ENCODE assay signal across 14 cellular contexts in genomic region chr4:76002176-76002575, GRCh38. TPM values are rescaled to one million over a fixed set of nuclear protein-coding genes. Genes with fewer than 3 reads are reported as not detected.
DNase-seq lines count a peak whose midpoint lies in the region; TF ChIP-seq lines count a peak whose summit lies in the region.
"Had no signal": no experiment of that assay in that cellular context is flagged by ENCODE, and none has a peak within 500 bp of the region (broad histone marks: within the 10 kb centered on the region; RNA-seq: fewer than 3 reads in every experiment).

No MANE protein-coding gene starts in this region.

- TF ChIP-seq CTCF in fibroblast of villous mesenchyme (IDR thresholded peaks at IDR 0.05; ENCODE audit: insufficient read depth, low read depth, low read length), result no peak

- no CpG with 5 or more reads among the region's 4 CpGs for WGBS in trophoblast cell (ENCODE audit: extremely low coverage, insufficient coverage, insufficient read length)

- H3K36me3 ChIP-seq in trophoblast cell (ENCODE audit: control insufficient read depth in 1 of 2, insufficient read depth in 2 of 2, low read length in 2 of 2), result no peaks in the 10 kb centered on the region

- H3K79me1 ChIP-seq in trophoblast cell (ENCODE audit: low read length), result no peaks in the 10 kb centered on the region

- H2BK12ac ChIP-seq in trophoblast cell (ENCODE audit: low read length), result no peak overlapping the region

- H3K4me3 ChIP-seq in fibroblast of villous mesenchyme (ENCODE audit: low read depth, low read length) (no peak overlapping the region), trophoblast cell (ENCODE audit: low read depth, low read length) (no peak overlapping the region)

- peak; percentile 18 for DNase-seq in A172 (ENCODE audit: low spot score)
- DNase-seq in GF-D8 (lab: John Stamatoyannopoulos, UW), result peak; percentile 87
- DNase-seq in RKO (ENCODE audit: low spot score), result peak; percentile 63
- peak; percentile 65 for DNase-seq in fibroblast of villous mesenchyme (ENCODE audit: low read depth)
- DNase-seq in NCI-H2081 treated with DMSO at 0.1 percent for 48 hours (lab: John Stamatoyannopoulos, UW), result no peak
- no peak for DNase-seq in OCI-M2 (lab: John Stamatoyannopoulos, UW; ENCODE audit: unreplicated experiment)
- DNase-seq in inferior parietal cortex (ENCODE audit: extremely low spot score), result no peak
- DNase-seq in trophoblast cell, result no peak
- DNase-seq: activated CD4-positive, alpha-beta T cell treated with anti-CD3 and anti-CD28 coated beads, Interleukin-2, amount 10 ng/mL, durations not matched to agents 7 days and 5 days; DMS153; foreskin melanocyte; NCI-H1436 treated with DMSO at 0.1 percent for 48 hours; stimulated activated CD8-positive, alpha-beta memory T cell treated with anti-CD3 and anti-CD28 coated beads, Interleukin-4, amount 100 ng/mL, for 48 hours had no signal

- no peak overlapping the region for H3K23ac ChIP-seq in trophoblast cell (ENCODE audit: low read length)

- no peak overlapping the region for H4K8ac ChIP-seq in trophoblast cell (ENCODE audit: low read depth, low read length)

- H2AK5ac ChIP-seq in trophoblast cell (ENCODE audit: low read length), result no peak overlapping the region

- no peak overlapping the region for H3K4me2 ChIP-seq in trophoblast cell (ENCODE audit: low read length)

- no peak overlapping the region for H2BK120ac ChIP-seq in trophoblast cell (ENCODE audit: insufficient read depth, low read length, poor library complexity)

- no peak overlapping the region for H3K4ac ChIP-seq in trophoblast cell (ENCODE audit: low read depth, low read length)

- H4K12ac ChIP-seq in trophoblast cell (ENCODE audit: low read depth, low read length), result no peak overlapping the region

- H2BK5ac ChIP-seq in trophoblast cell (ENCODE audit: low read depth, low read length, poor library complexity), result no peak overlapping the region

- H3K18ac ChIP-seq in trophoblast cell (ENCODE audit: low read length), result no peak overlapping the region

- no peak overlapping the region for H3K14ac ChIP-seq in trophoblast cell (ENCODE audit: low read length)

- no peak overlapping the region for H2AFZ ChIP-seq in trophoblast cell (ENCODE audit: insufficient read depth, low read length, poor library complexity)

- no peaks in the 10 kb centered on the region for H3K4me1 ChIP-seq in trophoblast cell (ENCODE audit: control insufficient read depth in 1 of 2, insufficient read depth in 2 of 2, low read length in 2 of 2)

- H3K27me3 ChIP-seq in trophoblast cell (ENCODE audit: insufficient read depth, low read length), result no peaks in the 10 kb centered on the region

- no peaks in the 10 kb centered on the region for H3K79me2 ChIP-seq in trophoblast cell (ENCODE audit: control insufficient read depth, insufficient read depth, low read length, poor library complexity)

- H3K27ac ChIP-seq in trophoblast cell (ENCODE audit: low read depth, low read length), result no peak overlapping the region

- no peak overlapping the region for H4K91ac ChIP-seq in trophoblast cell (ENCODE audit: low read depth, low read length)

- H3K9ac ChIP-seq in trophoblast cell (ENCODE audit: low read length), result no peak overlapping the region

- no peaks in the 10 kb centered on the region for H3K9me3 ChIP-seq in trophoblast cell (ENCODE audit: insufficient read depth, low read depth, low read length)

RNA-seq across cellular contexts. Expression of gene CXCL9, which starts 5.1 kb away (rescaled TPM):
- not detected in 2 replicates for total RNA-seq in A172 (2014; rRNA removed; shearing (Covaris generic))
- total RNA-seq in fibroblast of villous mesenchyme, result not detected in 2 replicates
- polyA plus RNA-seq in trophoblast cell (2013), result not detected in 2 replicates
- total RNA-seq: dermis microvascular lymphatic vessel endothelial cell had no signal

RNA-seq across cellular contexts. Expression of gene SDAD1, which starts 11.4 kb away (rescaled TPM):
- total RNA-seq in A172 (2014; rRNA removed; shearing (Covaris generic)), result 18.7 and 22.4 TPM in 2 replicates
- total RNA-seq in fibroblast of villous mesenchyme, result 40.9 and 45.8 TPM in 2 replicates
- 27.0 and 27.4 TPM in 2 replicates for polyA plus RNA-seq in trophoblast cell (2013)

RNA-seq across cellular contexts. Expression of gene CXCL10, which starts 21.1 kb away (rescaled TPM):
- not detected in 2 replicates for total RNA-seq in A172 (2014; rRNA removed; shearing (Covaris generic))
- under 0.01 and 0.86 TPM in 2 replicates for total RNA-seq in fibroblast of villous mesenchyme
- polyA plus RNA-seq in trophoblast cell (2013), result 0.07 and 0.12 TPM in 2 replicates

RNA-seq across cellular contexts. Expression of gene CXCL11, which starts 33.7 kb away (rescaled TPM):
- total RNA-seq in A172 (2014; rRNA removed; shearing (Covaris generic)), result not detected in 2 replicates
- not detected in 2 replicates for total RNA-seq in fibroblast of villous mesenchyme
- 0.04 and 0.14 TPM in 2 replicates for polyA plus RNA-seq in trophoblast cell (2013)
- total RNA-seq: activated CD4-positive, alpha-beta T cell treated with anti-CD3 and anti-CD28 coated beads, Interleukin-2, amount 10 ng/mL, durations not matched to agents 7 days and 5 days had no signal

Comparison
In these comparisons a context has a peak if more than half of its experiments do, and no peak if none do; other contexts are left out.
1. DNase-seq: peak in A172 (single experiment), GF-D8 (single experiment), RKO (single experiment) and fibroblast of villous mesenchyme (single experiment); none in NCI-H2081 treated with DMSO at 0.1 percent for 48 hours (single experiment), OCI-M2 (single experiment), inferior parietal cortex (single experiment) and trophoblast cell (0 of 2).